8 cellular contexts compared by ENCODE assay signal in the genomic region with DNA sequence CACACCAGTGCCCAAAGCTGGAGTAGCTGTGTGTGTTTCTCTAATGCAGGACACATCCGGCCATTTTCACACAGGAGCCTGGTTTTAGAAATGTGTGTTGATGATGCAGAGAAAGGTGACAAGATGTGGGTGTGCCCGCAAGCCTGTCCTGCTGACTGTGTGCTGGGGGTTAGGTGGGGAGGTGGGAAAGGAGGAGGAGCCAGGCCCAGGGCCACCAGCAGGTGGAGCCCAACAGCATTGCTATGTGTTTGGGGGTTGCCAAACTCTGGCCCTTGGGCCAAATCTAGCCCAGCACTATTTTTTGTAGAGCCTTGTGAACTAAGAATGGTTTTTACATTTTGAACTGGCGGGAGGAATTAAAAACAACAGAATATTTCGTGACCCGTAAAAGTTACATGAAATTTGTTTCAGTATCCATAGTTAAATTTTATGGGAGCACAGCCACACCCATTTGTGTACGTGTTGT.
A peak's percentile ranks its signal among the peaks of the same experiment; 100 is the strongest.
DNase-seq lines count a peak whose midpoint lies in the region; ATAC-seq, FAIRE-seq and TF ChIP-seq lines count a peak whose summit lies in the region.

No MANE protein-coding gene starts in this region.

- H3K27ac ChIP-seq in foreskin keratinocyte (no peak overlapping the region), aorta (ENCODE audit: low read depth in 1 of 2, low read length in 2 of 2) (no peak overlapping the region)

- no peak for FAIRE-seq in HTR-8/SVneo (lab: Jason Lieb, UNC)

- H3K9me3 ChIP-seq in aorta (ENCODE audit: control insufficient read depth, low read length): no peaks in the 10 kb centered on the region

- H3K36me3 ChIP-seq in aorta (ENCODE audit: control insufficient read depth in 1 of 2, insufficient read depth in 2 of 2, low read length in 1 of 2): no peaks in the 10 kb centered on the region

- H3K4me1 ChIP-seq in foreskin keratinocyte: no peaks in the 10 kb centered on the region
- H3K4me1 ChIP-seq in aorta (ENCODE audit: control insufficient read depth in 1 of 2, insufficient read depth in 2 of 2, low read length in 2 of 2): no peaks in the 10 kb centered on the region

- H3K4me3 ChIP-seq in aorta (ENCODE audit: low read length in 2 of 2): no peak overlapping the region

- TF ChIP-seq CTCF in LNCAP (IDR thresholded peaks at IDR 0.05) (peak; percentile 69), foreskin keratinocyte (conservative IDR thresholded peaks at IDR 0.05) (peak; percentile 62)

- DNase-seq in NCI-H82 (lab: John Stamatoyannopoulos, UW) (peak; percentile 71), NCI-H82 treated with DMSO at 0.1 percent for 48 hours (lab: John Stamatoyannopoulos, UW; ENCODE audit: unreplicated experiment) (no peak), foreskin keratinocyte (no peak), aorta (no peak), HTR-8/SVneo (ENCODE audit: insufficient read length, low spot score) (no peak)
- peak; percentile 39 for DNase-seq in activated CD8-positive, alpha-beta memory T cell treated with anti-CD3 and anti-CD28 coated beads, Interleukin-2, amount 50 U/mL, for 24 hours (ENCODE audit: extremely low read depth)
- peak; percentile 69 for DNase-seq in stimulated activated CD4-positive, alpha-beta T cell treated with anti-CD3 and anti-CD28 coated beads, Interleukin-15, amount 100 ng/mL, for 24 hours

- intact Hi-C loops in aorta (cut with DNase I): no loop called here

- ATAC-seq in foreskin keratinocyte (peak; percentile 38), aorta (ENCODE audit: low FRiP score) (no peak)

- 60 to 68% methylated on average over 6 of the region's 6 CpGs for whole genome bisulfite sequencing in aorta, 2 donors

- no peaks in the 10 kb centered on the region for H3K27me3 ChIP-seq in foreskin keratinocyte
- no peaks in the 10 kb centered on the region for H3K27me3 ChIP-seq in aorta (ENCODE audit: control insufficient read depth in 1 of 2, insufficient read depth in 2 of 2, low read length in 1 of 2)

Comparison
In these comparisons a context has a peak if more than half of its experiments do, and no peak if none do; other contexts are left out.
1. DNase-seq: peak in NCI-H82 (single experiment), activated CD8-positive, alpha-beta memory T cell treated with anti-CD3 and anti-CD28 coated beads, Interleukin-2, amount 50 U/mL, for 24 hours (single experiment) and stimulated activated CD4-positive, alpha-beta T cell treated with anti-CD3 and anti-CD28 coated beads, Interleukin-15, amount 100 ng/mL, for 24 hours (single experiment); none in NCI-H82 treated with DMSO at 0.1 percent for 48 hours (single experiment), foreskin keratinocyte (0 of 2), aorta (0 of 2) and HTR-8/SVneo (single experiment).